Comparison of ENCODE assay signal across 8 cellular contexts in genomic region chr10:11685787-11686218, GRCh38. TPM values are rescaled to one million over a fixed set of nuclear protein-coding genes. Genes with fewer than 3 reads are reported as not detected.
DNase-seq lines count a peak whose midpoint lies in the region; ATAC-seq and TF ChIP-seq lines count a peak whose summit lies in the region.

No MANE protein-coding gene starts in this region.

- CTCF ChIA-PET in CD8-positive, alpha-beta T cell (lab: Charles Lee), result interaction anchor here (0.9 to 1.4 kb wide), 3 partner anchors 40 to 170 kb away, joined by 3 to 6 read pairs (median 3); no protein-coding TSS in a partner anchor

- no peak overlapping the region for H3K27ac ChIP-seq in CD8-positive, alpha-beta T cell (ENCODE audit: low read depth, low read length)
- peak overlapping the region; percentile 66 for H3K27ac ChIP-seq in brain microvascular endothelial cell
- peak overlapping the region; percentile 60 for H3K27ac ChIP-seq in vagina

- in situ Hi-C loops in brain microvascular endothelial cell (cut with HindIII; ENCODE audit: low pct_ligation_motif_present, low sequenced_read_pairs), result no loop called here

- no peaks in the 10 kb centered on the region for H3K27me3 Mint-ChIP-seq in CD8-positive, alpha-beta T cell (ENCODE audit: low read depth)
- H3K27me3 Mint-ChIP-seq in memory B cell, result no peaks in the 10 kb centered on the region

- peak; percentile 13 for ATAC-seq in CD8-positive, alpha-beta T cell
- ATAC-seq in memory B cell (ENCODE audit: low read depth) (peak; percentile 41), HG02642 (IDR thresholded peaks at IDR 0.05; ENCODE audit: poor library complexity, unreplicated experiment) (no peak)

- no peaks in the 10 kb centered on the region for H3K36me3 Mint-ChIP-seq in CD8-positive, alpha-beta T cell
- H3K36me3 Mint-ChIP-seq in memory B cell, result peaks cover 1% of the 10 kb centered on the region

- POLR2A ChIA-PET in CD8-positive, alpha-beta T cell (lab: Charles Lee), result interaction anchor here (1.1 to 1.7 kb wide), 2 partner anchors 16 to 71 kb away, joined by 3 read pairs; no protein-coding TSS in a partner anchor

- no peaks in the 10 kb centered on the region for H3K9me3 ChIP-seq in CD8-positive, alpha-beta T cell (ENCODE audit: low read length)
- no peaks in the 10 kb centered on the region for H3K9me3 ChIP-seq in vagina

- peak overlapping the region; percentile 16 for H3K4me3 ChIP-seq in CD8-positive, alpha-beta T cell (ENCODE audit: low read depth, low read length)
- H3K4me3 ChIP-seq in brain microvascular endothelial cell (ENCODE audit: low read depth, low read length), result no peak overlapping the region
- peak overlapping the region; percentile 18 to 26 for H3K4me3 ChIP-seq in vagina

- DNase-seq in CD8-positive, alpha-beta T cell, result peak; percentile 25 to 73 (median 63)
- DNase-seq in H4 (ENCODE audit: low spot score) (peak; percentile 34), RPMI7951 (ENCODE audit: low read depth) (peak; percentile 78), brain microvascular endothelial cell (peak; percentile 14), memory B cell (ENCODE audit: low spot score in 2 of 2) (peak; percentile 58 to 68), vagina (ENCODE audit: extremely low spot score in 2 of 2) (no peak), middle frontal gyrus (ENCODE audit: extremely low spot score, low spot score) (no peak)

- no peak for TF ChIP-seq POLR2A in vagina (IDR thresholded peaks at IDR 0.05)

- H3K4me1 Mint-ChIP-seq in CD8-positive, alpha-beta T cell (ENCODE audit: low read depth), result peaks cover 70% of the 10 kb centered on the region
- peaks cover 58% of the 10 kb centered on the region for H3K4me1 Mint-ChIP-seq in memory B cell

- H3K36me3 ChIP-seq in CD8-positive, alpha-beta T cell (ENCODE audit: insufficient read depth, low read length), result no peaks in the 10 kb centered on the region
- no peaks in the 10 kb centered on the region for H3K36me3 ChIP-seq in brain microvascular endothelial cell (replicated peaks)
- H3K36me3 ChIP-seq in vagina, result no peaks in the 10 kb centered on the region

- H3K4me3 Mint-ChIP-seq in CD8-positive, alpha-beta T cell, result peak overlapping the region; percentile 83
- H3K4me3 Mint-ChIP-seq in memory B cell, result peak overlapping the region; percentile 81

- peaks cover 56% of the 10 kb centered on the region for H3K4me1 ChIP-seq in CD8-positive, alpha-beta T cell (ENCODE audit: insufficient read depth, low read length)
- peaks cover 23% of the 10 kb centered on the region for H3K4me1 ChIP-seq in vagina

- H3K9me3 Mint-ChIP-seq in CD8-positive, alpha-beta T cell, result no peaks in the 10 kb centered on the region
- no peaks in the 10 kb centered on the region for H3K9me3 Mint-ChIP-seq in memory B cell

- intact Hi-C loops in CD8-positive, alpha-beta T cell (cut with DNase I, micrococcal nuclease), result loop anchor here (2.0 to 10.0 kb wide), 4 partner anchors 25 to 521 kb away; partner anchors contain the start of gene USP6NL (in 1 of the 2)
- intact Hi-C loops in vagina (cut with DNase I), result no loop called here

- H3K27ac Mint-ChIP-seq in CD8-positive, alpha-beta T cell, result peak overlapping the region; percentile 93
- peak overlapping the region; percentile 98 for H3K27ac Mint-ChIP-seq in memory B cell

- TF ChIP-seq CTCF in CD8-positive, alpha-beta T cell (IDR thresholded peaks at IDR 0.05), result no peak
- TF ChIP-seq CTCF in brain microvascular endothelial cell (IDR thresholded peaks at IDR 0.05; ENCODE audit: low read depth, low read length, missing control alignments) (no peak), vagina (IDR thresholded peaks at IDR 0.05) (no peak)

- no peaks in the 10 kb centered on the region for H3K27me3 ChIP-seq in CD8-positive, alpha-beta T cell (ENCODE audit: insufficient read depth, low read length)
- H3K27me3 ChIP-seq in brain microvascular endothelial cell (replicated peaks) (no peaks in the 10 kb centered on the region), vagina (no peaks in the 10 kb centered on the region)

RNA-seq across cellular contexts. Expression of gene ECHDC3, which starts 56.4 kb away (rescaled TPM):
- total RNA-seq in CD8-positive, alpha-beta T cell, result 1 to 10 TPM in 1 of 2 experiments, under 1 TPM in 1; 0.90 to 1.3 TPM
- total RNA-seq in H4 (2014; rRNA removed; shearing (Covaris generic)), result 3.6 and 4.4 TPM in 2 replicates
- 8.2 and 10.7 TPM in 2 replicates for total RNA-seq in RPMI7951 (2014; rRNA removed; shearing (Covaris generic))
- 44.2 TPM for total RNA-seq in vagina

Comparison
In these comparisons a context has a peak if more than half of its experiments do, and no peak if none do; other contexts are left out.
1. DNase-seq: peak in CD8-positive, alpha-beta T cell (7 of 7), H4 (single experiment), RPMI7951 (single experiment), brain microvascular endothelial cell (single experiment) and memory B cell (2 of 2); none in vagina (0 of 2) and middle frontal gyrus (single experiment).